In genomic region chr12:19167708-19168107, GRCh38 we compare ENCODE assay signal across 26 cellular contexts.
"Had no signal": no experiment of that assay in that cellular context is flagged by ENCODE, and none has a peak within 500 bp of the region (broad histone marks: within the 10 kb centered on the region; RNA-seq: fewer than 3 reads in every experiment).

No MANE protein-coding gene starts in this region.

- H3K36me3 Mint-ChIP-seq: activated naive CD4-positive, alpha-beta T cell treated with anti-CD3 and anti-CD28 coated beads, Interleukin-2, amount 50 U/mL, for 72 hours had no signal

- H3K4me3 Mint-ChIP-seq: activated CD4-positive, alpha-beta memory T cell treated with anti-CD3 and anti-CD28 coated beads, Interleukin-2, amount 10 ng/mL, durations not matched to agents 7 days and 5 days; activated naive CD8-positive, alpha-beta T cell treated with anti-CD3 and anti-CD28 coated beads, Interleukin-2, amount 50 U/mL, for 24 hours; activated T-cell treated with anti-CD3 and anti-CD28 coated beads, Interleukin-2, amount 50 U/mL, for 72 hours; brain; T-helper 1 cell treated with Interleukin-12 subunit alpha and Interleukin-12 subunit beta and Interleukin-4 antibody, amounts not matched to agents 30 μg/mL and 1 μg/mL, for 36 hours; T-helper 2 cell treated with Interferon-gamma antibody and Interleukin-4, amounts not matched to agents 5 μg/mL and 100 μg/mL, for 36 hours had no signal

- ATAC-seq: activated naive CD8-positive, alpha-beta T cell treated with anti-CD3 and anti-CD28 coated beads, Interleukin-2, amount 50 U/mL, for 24 hours; Panc1 had no signal

- H3K27ac Mint-ChIP-seq: activated CD4-positive, alpha-beta memory T cell treated with anti-CD3 and anti-CD28 coated beads, Interleukin-2, amount 10 ng/mL, durations not matched to agents 7 days and 5 days; activated naive CD4-positive, alpha-beta T cell treated with anti-CD3 and anti-CD28 coated beads, Interleukin-2, amount 50 U/mL, for 72 hours; activated naive CD8-positive, alpha-beta T cell treated with anti-CD3 and anti-CD28 coated beads, Interleukin-2, amount 50 U/mL, for 24 hours; activated T-cell treated with anti-CD3 and anti-CD28 coated beads, Interleukin-2, amount 50 U/mL, for 72 hours; activated T-helper 2 cell treated with anti-CD3 and anti-CD28 coated beads, Interferon-gamma antibody, Interleukin-2, Interleukin-4, amounts not matched to agents 10 μg/mL and 5 μg/mL and 100 μg/mL, durations not matched to agents 14 hours and 24 hours and 36 hours; T-helper 1 cell treated with Interleukin-12 subunit alpha and Interleukin-12 subunit beta and Interleukin-4 antibody, amounts not matched to agents 30 μg/mL and 1 μg/mL, for 36 hours; T-helper 2 cell treated with Interferon-gamma antibody and Interleukin-4, amounts not matched to agents 5 μg/mL and 100 μg/mL, for 36 hours had no signal

- H3K27me3 Mint-ChIP-seq: activated CD4-positive, alpha-beta memory T cell treated with anti-CD3 and anti-CD28 coated beads, Interleukin-2, amount 10 ng/mL, durations not matched to agents 7 days and 5 days; activated naive CD8-positive, alpha-beta T cell treated with anti-CD3 and anti-CD28 coated beads, Interleukin-2, amount 50 U/mL, for 24 hours had no signal

- H3K4me1 Mint-ChIP-seq: activated naive CD8-positive, alpha-beta T cell treated with anti-CD3 and anti-CD28 coated beads, Interleukin-2, amount 50 U/mL, for 24 hours had no signal

- DNase-seq: activated CD4-positive, alpha-beta memory T cell treated with anti-CD3 and anti-CD28 coated beads, Interleukin-2, amount 10 ng/mL, durations not matched to agents 7 days and 5 days; activated CD4-positive, alpha-beta T cell treated with anti-CD3 and anti-CD28 coated beads for 4 hours; activated gamma-delta T cell; activated naive CD4-positive, alpha-beta T cell treated with Interleukin-2 at 50 U/mL for 16 hours; activated naive CD8-positive, alpha-beta T cell treated with anti-CD3 and anti-CD28 coated beads, Interleukin-2, amount 50 U/mL, for 24 hours; activated T-cell treated with anti-CD3 and anti-CD28 coated beads, Interleukin-2, amount 50 U/mL, for 1 hour; activated T-cell treated with anti-CD3 and anti-CD28 coated beads, Interleukin-2, amount 50 U/mL, for 72 hours; anterior cingulate cortex; central memory CD4-positive, alpha-beta T cell; NCI-H1092 treated with DMSO at 0.1 percent for 48 hours; NCI-H1417; NCI-H187 treated with DMSO at 0.1 percent for 48 hours; NCI-H2081; NCI-H2171 treated with DMSO at 0.1 percent for 48 hours; NCI-H2227 treated with DMSO at 0.1 percent for 48 hours; NCI-H446; NCI-H510A treated with DMSO at 0.1 percent for 48 hours; NCI-H69; SHP77 treated with DMSO at 0.1 percent for 48 hours; SK-N-SH had no signal

- H3K9me3 Mint-ChIP-seq: activated CD4-positive, alpha-beta memory T cell treated with anti-CD3 and anti-CD28 coated beads, Interleukin-2, amount 10 ng/mL, durations not matched to agents 7 days and 5 days; activated naive CD8-positive, alpha-beta T cell treated with anti-CD3 and anti-CD28 coated beads, Interleukin-2, amount 50 U/mL, for 24 hours; activated T-cell treated with anti-CD3 and anti-CD28 coated beads, Interleukin-2, amount 50 U/mL, for 72 hours; activated T-helper 2 cell treated with anti-CD3 and anti-CD28 coated beads, Interferon-gamma antibody, Interleukin-2, Interleukin-4, amounts not matched to agents 10 μg/mL and 5 μg/mL and 100 μg/mL, durations not matched to agents 14 hours and 24 hours and 36 hours; brain; T-helper 1 cell treated with Interleukin-12 subunit alpha and Interleukin-12 subunit beta and Interleukin-4 antibody, amounts not matched to agents 30 μg/mL and 1 μg/mL, for 36 hours; T-helper 2 cell treated with Interferon-gamma antibody and Interleukin-4, amounts not matched to agents 5 μg/mL and 100 μg/mL, for 36 hours had no signal
